ENCODE assay signal across 11 cellular contexts in the genomic region with DNA sequence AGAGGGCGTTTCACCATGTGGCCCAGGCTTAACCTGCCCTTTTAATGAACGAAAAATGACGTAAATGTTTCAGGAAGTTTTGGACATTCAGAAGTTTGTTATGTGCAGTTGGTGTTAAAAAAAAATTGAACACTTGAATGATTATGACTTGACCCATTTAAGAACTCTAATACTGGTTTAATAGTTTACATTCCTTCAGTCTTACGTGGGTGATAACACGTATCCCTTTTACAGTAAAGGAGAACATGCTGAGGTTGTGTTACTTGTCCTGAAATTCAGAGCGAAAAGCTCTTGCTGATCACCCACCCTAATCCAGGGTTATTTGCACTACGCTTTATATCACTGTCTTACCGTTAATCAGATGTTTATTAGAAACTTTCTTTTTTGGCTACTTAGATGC. TPM values are rescaled to one million over a fixed set of nuclear protein-coding genes. Genes with fewer than 3 reads are reported as not detected.
DNase-seq lines count a peak whose midpoint lies in the region; ATAC-seq and TF ChIP-seq lines count a peak whose summit lies in the region.
"Had no signal": no experiment of that assay in that cellular context is flagged by ENCODE, and none has a peak within 500 bp of the region (broad histone marks: within the 10 kb centered on the region; RNA-seq: fewer than 3 reads in every experiment).

No MANE protein-coding gene starts in this region.

- TF ChIP-seq POLR2A in esophagus squamous epithelium (IDR thresholded peaks at IDR 0.05), result no peak

- H3K9ac ChIP-seq in GM23248, result no peak overlapping the region

- H3K27ac ChIP-seq in CD4-positive, alpha-beta memory T cell (ENCODE audit: low read depth, low read length), result no peak overlapping the region
- H3K27ac ChIP-seq in GM23248 (no peak overlapping the region), osteoblast (ENCODE audit: low read depth, low read length) (peak overlapping the region; percentile 2), esophagus squamous epithelium (no peak overlapping the region)

- H3K27me3 Mint-ChIP-seq in CD4-positive, alpha-beta memory T cell, result no peaks in the 10 kb centered on the region
- H3K27me3 Mint-ChIP-seq in central memory CD8-positive, alpha-beta T cell, result peaks cover 22% of the 10 kb centered on the region
- H3K27me3 Mint-ChIP-seq in stimulated activated naive B cell treated with anti-CD40 and anti-IgM and Interleukin-4, amounts not matched to agents 10 μg/mL and 1 μg/mL and 100 μg/mL, for 72 hours, result peaks cover 10 to 14% of the 10 kb centered on the region in 2 donors

- H3K9me3 ChIP-seq in CD4-positive, alpha-beta memory T cell (ENCODE audit: control insufficient read depth in 1 of 2, low read length in 2 of 2), result no peaks in the 10 kb centered on the region
- H3K9me3 ChIP-seq in GM23248 (ENCODE audit: low read depth) (no peaks in the 10 kb centered on the region), osteoblast (ENCODE audit: low read depth, low read length) (no peaks in the 10 kb centered on the region), esophagus squamous epithelium (no peaks in the 10 kb centered on the region)
- H3K9me3 ChIP-seq: sigmoid colon had no signal

- no peak for DNase-seq in CD4-positive, alpha-beta memory T cell
- DNase-seq in GM23248 (no peak), osteoblast (ENCODE audit: insufficient read length, low spot score, missing footprints) (no peak), NCI-H1930 (lab: John Stamatoyannopoulos, UW) (no peak), esophagus squamous epithelium (lab: John Stamatoyannopoulos, UW) (no peak)
- no peak for DNase-seq in central memory CD8-positive, alpha-beta T cell (ENCODE audit: low spot score in 2 of 2)
- no peak for DNase-seq in stimulated activated naive B cell treated with anti-CD40 and anti-IgM and Interleukin-4, amounts not matched to agents 10 μg/mL and 1 μg/mL and 100 μg/mL, for 72 hours
- DNase-seq: activated CD8-positive, alpha-beta memory T cell treated with anti-CD3 and anti-CD28 coated beads, Interleukin-2, amount 50 U/mL, for 48 hours; GOT3; midbrain; sigmoid colon had no signal

- POLR2A ChIA-PET in CD4-positive, alpha-beta memory T cell (lab: Charles Lee; ENCODE audit: partially characterized antibody), result no interaction called here

- H3K9me3 Mint-ChIP-seq in CD4-positive, alpha-beta memory T cell, result no peaks in the 10 kb centered on the region
- no peaks in the 10 kb centered on the region for H3K9me3 Mint-ChIP-seq in central memory CD8-positive, alpha-beta T cell
- H3K9me3 Mint-ChIP-seq in stimulated activated naive B cell treated with anti-CD40 and anti-IgM and Interleukin-4, amounts not matched to agents 10 μg/mL and 1 μg/mL and 100 μg/mL, for 72 hours, result no peaks in the 10 kb centered on the region

- ATAC-seq in central memory CD8-positive, alpha-beta T cell (replicated peaks; ENCODE audit: extremely low read depth, poor library complexity, severe bottlenecking), result no peak
- no peak for ATAC-seq in stimulated activated naive B cell treated with anti-CD40 and anti-IgM and Interleukin-4, amounts not matched to agents 10 μg/mL and 1 μg/mL and 100 μg/mL, for 72 hours (replicated peaks)

- H4K20me1 ChIP-seq in GM23248 (ENCODE audit: insufficient read depth) (no peaks in the 10 kb centered on the region), osteoblast (ENCODE audit: insufficient read depth, low read length) (peaks cover 24% of the 10 kb centered on the region)

- intact Hi-C loops in CD4-positive, alpha-beta memory T cell (cut with micrococcal nuclease), result no loop called here
- intact Hi-C loops in esophagus squamous epithelium (cut with DNase I), result no loop called here

- H3K27me3 ChIP-seq in CD4-positive, alpha-beta memory T cell (ENCODE audit: insufficient read depth, low read length), result no peaks in the 10 kb centered on the region
- no peaks in the 10 kb centered on the region for H3K27me3 ChIP-seq in GM23248 (replicated peaks; ENCODE audit: insufficient read depth)
- H3K27me3 ChIP-seq in osteoblast (ENCODE audit: insufficient read depth, low read length), result no peaks in the 10 kb centered on the region
- H3K27me3 ChIP-seq in esophagus squamous epithelium, result no peaks in the 10 kb centered on the region
- H3K27me3 ChIP-seq: sigmoid colon had no signal

- TF ChIP-seq CTCF in osteoblast (IDR thresholded peaks at IDR 0.05; ENCODE audit: extremely low read depth, low read depth, low read length), result no peak
- TF ChIP-seq CTCF in esophagus squamous epithelium (IDR thresholded peaks at IDR 0.05), result no peak

- in situ Hi-C loops in GM23248 (cut with MboI), result no loop called here

- H3K4me3 ChIP-seq in CD4-positive, alpha-beta memory T cell (ENCODE audit: low read length in 2 of 2), result no peak overlapping the region
- no peak overlapping the region for H3K4me3 ChIP-seq in GM23248
- H3K4me3 ChIP-seq in osteoblast (ENCODE audit: insufficient read depth, low read length), result peak overlapping the region; percentile 3
- no peak overlapping the region for H3K4me3 ChIP-seq in esophagus squamous epithelium

- CTCF ChIA-PET in CD4-positive, alpha-beta memory T cell (lab: Charles Lee; ENCODE audit: partially characterized antibody), result interaction anchor here (1.3 kb wide), 1 partner anchor 29 kb away, joined by 3 read pairs; no protein-coding TSS in a partner anchor

- peak overlapping the region; percentile 7 to 92 (median 48) for H3K4me3 Mint-ChIP-seq in CD4-positive, alpha-beta memory T cell
- H3K4me3 Mint-ChIP-seq in central memory CD8-positive, alpha-beta T cell, result peak overlapping the region; percentile 91
- peak overlapping the region in 1 of 2 donors; percentile 92 for H3K4me3 Mint-ChIP-seq in stimulated activated naive B cell treated with anti-CD40 and anti-IgM and Interleukin-4, amounts not matched to agents 10 μg/mL and 1 μg/mL and 100 μg/mL, for 72 hours

- WGBS in GM23248 (ENCODE audit: low coverage in 1 of 2, low lambda C conversion rate in 2 of 2, missing lambda C conversion rate in 2 of 2), 2 experiments, result 85 to 90% methylated on average over 8 of the region's 8 CpGs
- WGBS in esophagus squamous epithelium, 2 donors, result 81 to 87% methylated on average over 8 of the region's 8 CpGs

- no peaks in the 10 kb centered on the region for H3K9me2 ChIP-seq in GM23248 (ENCODE audit: insufficient read depth)

- peaks cover 0 to 5% of the 10 kb centered on the region in 2 donors for H3K36me3 Mint-ChIP-seq in CD4-positive, alpha-beta memory T cell
- no peaks in the 10 kb centered on the region for H3K36me3 Mint-ChIP-seq in central memory CD8-positive, alpha-beta T cell (ENCODE audit: insufficient read depth)
- peaks cover 4 to 20% of the 10 kb centered on the region in 2 donors for H3K36me3 Mint-ChIP-seq in stimulated activated naive B cell treated with anti-CD40 and anti-IgM and Interleukin-4, amounts not matched to agents 10 μg/mL and 1 μg/mL and 100 μg/mL, for 72 hours

- no peak overlapping the region for H2AFZ ChIP-seq in GM23248
- H2AFZ ChIP-seq in osteoblast (ENCODE audit: low read length), result no peak overlapping the region

- H3K27ac Mint-ChIP-seq in CD4-positive, alpha-beta memory T cell, result peak overlapping the region in 1 of 7 donors; percentile 2
- H3K27ac Mint-ChIP-seq in central memory CD8-positive, alpha-beta T cell (ENCODE audit: low read depth), result no peak overlapping the region
- H3K27ac Mint-ChIP-seq in stimulated activated naive B cell treated with anti-CD40 and anti-IgM and Interleukin-4, amounts not matched to agents 10 μg/mL and 1 μg/mL and 100 μg/mL, for 72 hours, result no peak overlapping the region

- peaks cover 22% of the 10 kb centered on the region for H3K4me1 ChIP-seq in CD4-positive, alpha-beta memory T cell (ENCODE audit: insufficient read depth, low read length)
- H3K4me1 ChIP-seq in GM23248 (ENCODE audit: insufficient read depth), result peaks cover 24% of the 10 kb centered on the region
- peaks cover 24% of the 10 kb centered on the region for H3K4me1 ChIP-seq in osteoblast (ENCODE audit: insufficient read depth, low read length)
- H3K4me1 ChIP-seq in esophagus squamous epithelium, result peaks cover 8 to 54% (median 15%) of the 10 kb centered on the region in 3 donors

- H3K4me2 ChIP-seq in GM23248 (ENCODE audit: unreplicated experiment) (peak overlapping the region; percentile 19), osteoblast (ENCODE audit: insufficient read depth, low read length) (peak overlapping the region; percentile 21)

- peaks cover 19% of the 10 kb centered on the region for H3F3A ChIP-seq in GM23248 (ENCODE audit: insufficient read depth)

- H3K79me2 ChIP-seq in GM23248 (ENCODE audit: insufficient read depth) (peaks cover 19% of the 10 kb centered on the region), osteoblast (ENCODE audit: insufficient read depth, low read length) (peaks cover 34% of the 10 kb centered on the region)

- H3K36me3 ChIP-seq in CD4-positive, alpha-beta memory T cell (ENCODE audit: insufficient read depth, low read length), result no peaks in the 10 kb centered on the region
- no peaks in the 10 kb centered on the region for H3K36me3 ChIP-seq in GM23248 (ENCODE audit: low read depth)
- no peaks in the 10 kb centered on the region for H3K36me3 ChIP-seq in osteoblast (ENCODE audit: insufficient read depth, low read length)
- peaks cover 0 to 15% (median 0%) of the 10 kb centered on the region in 3 donors for H3K36me3 ChIP-seq in esophagus squamous epithelium
- H3K36me3 ChIP-seq: sigmoid colon had no signal

- peaks cover 23 to 47% (median 38%) of the 10 kb centered on the region in 4 donors for H3K4me1 Mint-ChIP-seq in CD4-positive, alpha-beta memory T cell
- peaks cover 47% of the 10 kb centered on the region for H3K4me1 Mint-ChIP-seq in central memory CD8-positive, alpha-beta T cell
- peaks cover 19 to 38% of the 10 kb centered on the region in 2 donors for H3K4me1 Mint-ChIP-seq in stimulated activated naive B cell treated with anti-CD40 and anti-IgM and Interleukin-4, amounts not matched to agents 10 μg/mL and 1 μg/mL and 100 μg/mL, for 72 hours

RNA-seq across cellular contexts. Expression of a gene that starts 1.7 kb away (rescaled TPM):
- total RNA-seq in CD4-positive, alpha-beta memory T cell, result 10 to 100 TPM in 1 of 2 experiments, 1 to 10 TPM in 1; 9.7 to 11.1 TPM
- 1 to 10 TPM in 1 of 2 donors, under 1 TPM in 1; 0.81 to 2.8 TPM for polyA plus RNA-seq in CD4-positive, alpha-beta memory T cell
- 1.4 and 2.8 TPM in 2 replicates for total RNA-seq in GM23248 (2014; rRNA removed; shearing (Covaris generic))
- polyA plus RNA-seq in GM23248 (2016; fragmentation: Nextera tagmentation; extraction: Ambion mirVana), result 1.8 and 2.2 TPM in 2 replicates
- total RNA-seq in osteoblast (5.1 and 5.6 TPM in 2 replicates), esophagus squamous epithelium (1 to 10 TPM; 2.7 to 8.6 (median 2.9) TPM)

RNA-seq across cellular contexts. Expression of a gene that starts 52.4 kb away (rescaled TPM):
- 1 to 10 TPM; 1.1 to 1.2 TPM for total RNA-seq in CD4-positive, alpha-beta memory T cell
- polyA plus RNA-seq in CD4-positive, alpha-beta memory T cell, result under 1 TPM in 1 of 2 donors, not detected in 1; 0.28 TPM
- 0.63 and 1.1 TPM in 2 replicates for total RNA-seq in GM23248 (2014; rRNA removed; shearing (Covaris generic))
- polyA plus RNA-seq in GM23248 (2016; fragmentation: Nextera tagmentation; extraction: Ambion mirVana), result 5.7 and 6.3 TPM in 2 replicates
- total RNA-seq in osteoblast, result 3.6 and 5.0 TPM in 2 replicates
- 10 to 100 TPM in 2 of 4 donors, 1 to 10 TPM in 2; 5.0 to 27.6 (median 11.1) TPM for total RNA-seq in esophagus squamous epithelium
